10 cellular contexts compared by ENCODE assay signal in genomic region chr10:25059990-25060389, GRCh38. TPM values are rescaled to one million over a fixed set of nuclear protein-coding genes. Genes with fewer than 3 reads are reported as not detected.
DNase-seq lines count a peak whose midpoint lies in the region; ATAC-seq, FAIRE-seq and TF ChIP-seq lines count a peak whose summit lies in the region.
"Had no signal": no experiment of that assay in that cellular context is flagged by ENCODE, and none has a peak within 500 bp of the region (broad histone marks: within the 10 kb centered on the region; RNA-seq: fewer than 3 reads in every experiment).

No MANE protein-coding gene starts in this region.

- CTCF ChIA-PET in CD4-positive, alpha-beta memory T cell (lab: Charles Lee; ENCODE audit: partially characterized antibody), result no interaction called here

- intact Hi-C loops in CD4-positive, alpha-beta memory T cell (cut with micrococcal nuclease), result no loop called here

- H3K36me3 Mint-ChIP-seq in CD4-positive, alpha-beta memory T cell, result no peaks in the 10 kb centered on the region
- H3K36me3 Mint-ChIP-seq: CD14-positive monocyte had no signal

- no peak overlapping the region for H3K4me3 Mint-ChIP-seq in CD4-positive, alpha-beta memory T cell
- H3K4me3 Mint-ChIP-seq: CD14-positive monocyte had no signal

- DNase-seq in 8988T (peak; percentile 42), HuH-7.5 (ENCODE audit: low spot score) (peak; percentile 29), cardiac fibroblast (ENCODE audit: low read depth in 2 of 2) (peak; percentile 92), lung (ENCODE audit: low spot score) (peak; percentile 84), foreskin melanocyte (no peak), GM19239 (ENCODE audit: insufficient read length, low spot score) (no peak)
- DNase-seq in stimulated activated naive CD4-positive, alpha-beta T cell (lab: John Stamatoyannopoulos, UW), result no peak
- no peak for DNase-seq in CD4-positive, alpha-beta memory T cell
- DNase-seq: NCI-H774 had no signal

- no peaks in the 10 kb centered on the region for H3K36me3 ChIP-seq in lung (ENCODE audit: control insufficient read depth in 2 of 2, insufficient read depth in 2 of 2, low read length in 2 of 2)
- no peaks in the 10 kb centered on the region for H3K36me3 ChIP-seq in CD4-positive, alpha-beta memory T cell (ENCODE audit: insufficient read depth, low read length)

- no peak for FAIRE-seq in GM19239 (lab: Jason Lieb, UNC)

- peaks cover 9 to 27% (median 17%) of the 10 kb centered on the region in 4 donors for H3K4me1 Mint-ChIP-seq in CD4-positive, alpha-beta memory T cell

- no peaks in the 10 kb centered on the region for H3K27me3 ChIP-seq in lung (ENCODE audit: control insufficient read depth, insufficient read depth)
- no peaks in the 10 kb centered on the region for H3K27me3 ChIP-seq in CD4-positive, alpha-beta memory T cell (ENCODE audit: insufficient read depth, low read length)

- POLR2A ChIA-PET in CD4-positive, alpha-beta memory T cell (lab: Charles Lee; ENCODE audit: partially characterized antibody), result no interaction called here

- H3K27me3 Mint-ChIP-seq in CD4-positive, alpha-beta memory T cell, result no peaks in the 10 kb centered on the region

- peak overlapping the region in 2 of 7 donors; percentile 19 to 23 for H3K27ac Mint-ChIP-seq in CD4-positive, alpha-beta memory T cell
- H3K27ac Mint-ChIP-seq: CD14-positive monocyte had no signal

- no peak overlapping the region for H3K4me3 ChIP-seq in cardiac fibroblast (replicated peaks in 1 of 2; ENCODE audit: low read depth in 2 of 2, low read length in 2 of 2)
- H3K4me3 ChIP-seq in lung, result no peak overlapping the region
- H3K4me3 ChIP-seq in CD4-positive, alpha-beta memory T cell (ENCODE audit: low read length in 2 of 2), result no peak overlapping the region

- TF ChIP-seq CTCF in cardiac fibroblast (IDR thresholded peaks at IDR 0.05; ENCODE audit: low read depth, low read length) (no peak), lung (IDR thresholded peaks at IDR 0.05; ENCODE audit: control extremely low read depth, extremely low read depth) (no peak)

- WGBS in lung, 2 donors, result 56 to 73% methylated on average over 7 of the region's 7 CpGs

- H3K9me3 Mint-ChIP-seq in CD4-positive, alpha-beta memory T cell, result no peaks in the 10 kb centered on the region

- peak; percentile 39 for ATAC-seq in lung (ENCODE audit: insufficient read depth, low FRiP score)

- no peaks in the 10 kb centered on the region for H3K9me3 ChIP-seq in lung (ENCODE audit: control insufficient read depth in 2 of 2, insufficient read depth in 1 of 2, low read length in 1 of 2)
- no peaks in the 10 kb centered on the region for H3K9me3 ChIP-seq in CD4-positive, alpha-beta memory T cell (ENCODE audit: control insufficient read depth in 1 of 2, low read length in 2 of 2)

- H3K4me1 ChIP-seq in lung (ENCODE audit: control insufficient read depth in 2 of 2, insufficient read depth in 2 of 2, low read length in 2 of 2), result peaks cover 0 to 9% of the 10 kb centered on the region in 2 donors
- peaks cover 14% of the 10 kb centered on the region for H3K4me1 ChIP-seq in CD4-positive, alpha-beta memory T cell (ENCODE audit: insufficient read depth, low read length)

- no peak overlapping the region for H3K27ac ChIP-seq in lung (ENCODE audit: low read depth in 1 of 2, low read length in 1 of 2)
- no peak overlapping the region for H3K27ac ChIP-seq in CD4-positive, alpha-beta memory T cell (ENCODE audit: low read depth, low read length)

RNA-seq across cellular contexts. Expression of gene THNSL1, which starts 43.6 kb away (rescaled TPM):
- total RNA-seq in lung, result 1 to 10 TPM; 3.6 to 8.6 TPM
- 1 to 10 TPM; 2.0 to 2.2 TPM for polyA plus RNA-seq in lung
- total RNA-seq in CD4-positive, alpha-beta memory T cell, result 1 to 10 TPM; 6.7 to 7.5 TPM
- polyA plus RNA-seq in CD4-positive, alpha-beta memory T cell, result 1 to 10 TPM; 3.2 to 7.3 TPM

RNA-seq across cellular contexts. Expression of gene ENKUR, which starts 44.0 kb away (rescaled TPM):
- 10 to 100 TPM; 13.7 to 17.8 TPM for total RNA-seq in lung
- polyA plus RNA-seq in lung, result 10 to 100 TPM in 1 of 2 donors, 1 to 10 TPM in 1; 9.9 to 12.0 TPM
- total RNA-seq in CD4-positive, alpha-beta memory T cell, result not detected
- polyA plus RNA-seq in CD4-positive, alpha-beta memory T cell, result not detected

Comparison
In these comparisons a context has a peak if more than half of its experiments do, and no peak if none do; other contexts are left out.
1. DNase-seq: peak in 8988T (single experiment), HuH-7.5 (single experiment), cardiac fibroblast (2 of 2) and lung (single experiment); none in stimulated activated naive CD4-positive, alpha-beta T cell (0 of 6), CD4-positive, alpha-beta memory T cell (0 of 5), foreskin melanocyte (single experiment) and GM19239 (single experiment).
2. RNA of gene ENKUR, which starts 44.0 kb away (total RNA-seq): 13.7 to 17.8 TPM in lung; not detected in CD4-positive, alpha-beta memory T cell; every median in the first group is over 10 times any median in the second.